Comparison of ENCODE assay signal across 1 cellular context in genomic region chr3:45553469-45553974, GRCh38.
TF ChIP-seq lines count a peak whose summit lies in the region.

No MANE protein-coding gene starts in this region.

TF ChIP-seq in HepG2, 621 proteins besides CTCF, POLR2A, EP300 and RAD21:
- TF ChIP-seq NCOA2 (CRISPR knock-in tag; IDR thresholded peaks at IDR 0.05) (no peak), CENPX (CRISPR knock-in tag; IDR thresholded peaks at IDR 0.05) (no peak), GATAD1 (CRISPR knock-in tag; IDR thresholded peaks at IDR 0.05) (no peak), CCDC6 (CRISPR knock-in tag; IDR thresholded peaks at IDR 0.05) (no peak), HIVEP1 (CRISPR knock-in tag; IDR thresholded peaks at IDR 0.05) (no peak), ZNF780A (CRISPR knock-in tag; IDR thresholded peaks at IDR 0.05) (no peak), ZNF747 (CRISPR knock-in tag; IDR thresholded peaks at IDR 0.05; ENCODE audit: borderline replicate concordance) (no peak), ZNF552 (CRISPR knock-in tag; IDR thresholded peaks at IDR 0.05; ENCODE audit: borderline replicate concordance) (no peak), KDM6A (CRISPR knock-in tag; IDR thresholded peaks at IDR 0.05; ENCODE audit: low read depth) (no peak), ZC3H13 (CRISPR knock-in tag; IDR thresholded peaks at IDR 0.05) (no peak), TIGD3 (CRISPR knock-in tag; IDR thresholded peaks at IDR 0.05; ENCODE audit: borderline replicate concordance) (no peak), ZNF276 (CRISPR knock-in tag; IDR thresholded peaks at IDR 0.05; ENCODE audit: low read depth) (no peak), EED (CRISPR knock-in tag; IDR thresholded peaks at IDR 0.05) (no peak), ZBTB8A (CRISPR knock-in tag; IDR thresholded peaks at IDR 0.05; ENCODE audit: borderline replicate concordance, low read depth) (no peak)
